ENCODE assay signal across 1 cellular context in genomic region chr19:48616041-48616436, GRCh38.
TF ChIP-seq lines count a peak whose summit lies in the region.

No MANE protein-coding gene starts in this region.

TF ChIP-seq in endothelial cell of umbilical vein, 7 proteins besides CTCF, POLR2A, EP300 and RAD21:
- TF ChIP-seq POLR2AphosphoS5 (IDR thresholded peaks at IDR 0.05; ENCODE audit: insufficient read depth, low read depth, low read length): no peak
- TF ChIP-seq JUN (IDR thresholded peaks at IDR 0.05; ENCODE audit: borderline replicate concordance, insufficient read depth, insufficient read length, low read depth): no peak
- no peak for TF ChIP-seq EZH2 (IDR thresholded peaks at IDR 0.05; ENCODE audit: borderline replicate concordance, low read depth, low read length, severe bottlenecking)
- TF ChIP-seq MAX (IDR thresholded peaks at IDR 0.05; ENCODE audit: insufficient read depth, insufficient read length): no peak
- no peak for TF ChIP-seq FOS (IDR thresholded peaks at IDR 0.05; ENCODE audit: borderline replicate concordance, insufficient read depth, low read length)
- no peak for TF ChIP-seq GATA2 (IDR thresholded peaks at IDR 0.05; ENCODE audit: insufficient read depth, insufficient read length, low read depth, low read length)
- no peak for TF ChIP-seq MYC (IDR thresholded peaks at IDR 0.05; ENCODE audit: low read depth, low read length)
